Comparison of ENCODE assay signal across 10 cellular contexts in genomic region chr22:43343262-43343988, GRCh38. TPM values are rescaled to one million over a fixed set of nuclear protein-coding genes. Genes with fewer than 3 reads are reported as not detected.
DNase-seq lines count a peak whose midpoint lies in the region; TF ChIP-seq lines count a peak whose summit lies in the region.
"Had no signal": no experiment of that assay in that cellular context is flagged by ENCODE, and none has a peak within 500 bp of the region (broad histone marks: within the 10 kb centered on the region; RNA-seq: fewer than 3 reads in every experiment).

Gene SCUBE1, minus strand, starts transcription at chr22:43343372. Its CDS starts 111 bp downstream, at chr22:43343261.

- H3K9me3 ChIP-seq in iPS DF 6.9 (ENCODE audit: control insufficient read depth, insufficient read depth, low read length), result no peaks in the 10 kb centered on the region
- H3K9me3 ChIP-seq: SJSA1 had no signal

- POLR2A ChIA-PET in RWPE1 (lab: Yijun Ruan, JAX; ENCODE audit: low non-redundant PET), result no interaction called here

- intact Hi-C loops in lower leg skin (cut with DNase I; ENCODE audit: low total_unique reads), result no loop called here

- H3K36me3 Mint-ChIP-seq in activated naive CD8-positive, alpha-beta T cell, result no peaks in the 10 kb centered on the region

- H3K27me3 Mint-ChIP-seq in activated naive CD8-positive, alpha-beta T cell, result peaks cover 34% of the 10 kb centered on the region

- DNase-seq in NCI-H2081 (lab: John Stamatoyannopoulos, UW) (peak; percentile 41 to 59), NCI-H2081 treated with DMSO at 0.1 percent for 48 hours (lab: John Stamatoyannopoulos, UW) (no peak), RWPE1 (ENCODE audit: low spot score) (peak; percentile 51), iPS DF 6.9 (ENCODE audit: low read depth, low spot score) (no peak), lower leg skin (ENCODE audit: low spot score in 2 of 2) (no peak), SIG-M5 treated with dmso at 0.1 percent for 504 hours (lab: John Stamatoyannopoulos, UW; ENCODE audit: unreplicated experiment) (no peak)
- peak; percentile 7 to 39 for DNase-seq in stimulated activated CD4-positive, alpha-beta T cell treated with anti-CD3 and anti-CD28 coated beads, Interleukin-1b, Interleukin-23, amount 100 ng/mL, for 1 hour (ENCODE audit: low read depth in 2 of 2)

- peaks cover 6% of the 10 kb centered on the region for H3K4me1 ChIP-seq in iPS DF 6.9 (ENCODE audit: control insufficient read depth, insufficient read depth, low read length)

- peaks cover 7% of the 10 kb centered on the region for H3K4me1 Mint-ChIP-seq in activated naive CD8-positive, alpha-beta T cell (ENCODE audit: low read depth)

- TF ChIP-seq POLR2A in lower leg skin (IDR thresholded peaks at IDR 0.05), result no peak

- no peak within 1 kb of the TSS for H3K27ac ChIP-seq in RWPE1
- no peak within 1 kb of the TSS for H3K27ac ChIP-seq in iPS DF 6.9 (ENCODE audit: low read length)
- H3K27ac ChIP-seq: SJSA1, skin epidermis had no signal

- H3K27me3 ChIP-seq in iPS DF 6.9 (ENCODE audit: control insufficient read depth, insufficient read depth, low read length), result peaks cover 11% of the 10 kb centered on the region; the same call in 1 of the 2 replicates

- no CpG with 5 or more reads among the region's 87 CpGs for WGBS in iPS DF 6.9 (ENCODE audit: insufficient coverage, insufficient read length)
- 1 to 5% methylated on average over 23 to 38 of the region's 87 CpGs for WGBS in lower leg skin, 2 donors

- no peaks in the 10 kb centered on the region for H3K9me3 Mint-ChIP-seq in activated naive CD8-positive, alpha-beta T cell (ENCODE audit: low read depth)

- H3K4me3 ChIP-seq in iPS DF 6.9 (ENCODE audit: low read length), result peak within 1 kb of the TSS; percentile 49; the same call in 1 of the 2 replicates
- no peak within 1 kb of the TSS for H3K4me3 ChIP-seq in lower leg skin (ENCODE audit: low read depth, poor library complexity, severe bottlenecking)
- H3K4me3 ChIP-seq: SJSA1 had no signal

- CTCF ChIA-PET in RWPE1 (lab: Yijun Ruan, JAX), result interaction anchor here (1.2 kb wide), 1 partner anchor 112 kb away, joined by 4 read pairs; no protein-coding TSS in a partner anchor

- peak within 1 kb of the TSS; percentile 60 for H3K4me3 Mint-ChIP-seq in activated naive CD8-positive, alpha-beta T cell

- no peak for TF ChIP-seq CTCF in RWPE1 (conservative IDR thresholded peaks at IDR 0.05; ENCODE audit: low read depth)
- no peak for TF ChIP-seq CTCF in lower leg skin (IDR thresholded peaks at IDR 0.05)

- H3K36me3 ChIP-seq in iPS DF 6.9 (ENCODE audit: control insufficient read depth, insufficient read depth, low read length), result no peaks in the 10 kb centered on the region
- H3K36me3 ChIP-seq: SJSA1 had no signal

- no peak within 1 kb of the TSS for H3K27ac Mint-ChIP-seq in activated naive CD8-positive, alpha-beta T cell

RNA-seq across cellular contexts. Expression of gene SCUBE1, which starts in this region (rescaled TPM):
- total RNA-seq in lower leg skin, result 1 to 10 TPM in 1 of 4 donors, under 1 TPM in 3; 0.20 to 1.1 (median 0.28) TPM
- total RNA-seq: SJSA1 had no signal

Comparison
In these comparisons a context has a peak if more than half of its experiments do, and no peak if none do; other contexts are left out.
1. DNase-seq: peak in NCI-H2081 (2 of 2), RWPE1 (single experiment) and stimulated activated CD4-positive, alpha-beta T cell treated with anti-CD3 and anti-CD28 coated beads, Interleukin-1b, Interleukin-23, amount 100 ng/mL, for 1 hour (2 of 2); none in NCI-H2081 treated with DMSO at 0.1 percent for 48 hours (single experiment), iPS DF 6.9 (single experiment), lower leg skin (0 of 2) and SIG-M5 treated with dmso at 0.1 percent for 504 hours (single experiment).